8 cellular contexts compared by ENCODE assay signal in genomic region chr6:100257661-100258395, GRCh38.
A peak's percentile ranks its signal among the peaks of the same experiment; 100 is the strongest.
DNase-seq lines count a peak whose midpoint lies in the region; ATAC-seq, FAIRE-seq and TF ChIP-seq lines count a peak whose summit lies in the region.

No MANE protein-coding gene starts in this region.

- RAD21 ChIA-PET in GM12878 (lab: Charles Lee; ENCODE audit: unreplicated experiment) = interaction anchor here (0.7 to 2.8 kb wide), 5 partner anchors 20 to 134 kb away, joined by 3 to 15 read pairs (median 4); no protein-coding TSS in a partner anchor

- peak overlapping the region; percentile 68 for H3K4me2 ChIP-seq in A549
- H3K4me2 ChIP-seq in GM12878 (ENCODE audit: control insufficient read depth, insufficient read depth) = peak overlapping the region; percentile 19

- in situ Hi-C loops in GM12878 (cut with MboI) = no loop called here

- no TSS peak for BruUV-seq in GM12878 (replicated peaks; lab: Mats Ljungman, UMichigan)

- H4K20me1 ChIP-seq in GM12878 (ENCODE audit: control insufficient read depth, insufficient read depth) = no peaks in the 10 kb centered on the region

- no peaks in the 10 kb centered on the region for H3K27me3 ChIP-seq in GM12878 (replicated peaks in 1 of 2; ENCODE audit: control insufficient read depth in 2 of 2, insufficient read depth in 2 of 2, low read length in 1 of 2)
- H3K27me3 ChIP-seq in uterus = no peaks in the 10 kb centered on the region

- H3K27ac ChIP-seq in A549 (peak overlapping the region; percentile 30 to 69), GM12878 (ENCODE audit: control insufficient read depth, insufficient read depth) (no peak overlapping the region), uterus (no peak overlapping the region)

- DNase-seq in A549 (ENCODE audit: low read depth in 1 of 2, low spot score in 1 of 2) (peak; percentile 46 to 58), NCI-H1436 (lab: John Stamatoyannopoulos, UW) (peak; percentile 20), GM12878 (ENCODE audit: low read depth, low spot score) (peak; percentile 11), pons (ENCODE audit: low spot score) (peak; percentile 5), uterus (no peak)
- no peak for DNase-seq in activated CD4-positive, alpha-beta T cell treated with anti-CD3 and anti-CD28 coated beads for 1 hour

- peak; percentile 59 to 63 for TF ChIP-seq RAD21 in A549 (conservative IDR thresholded peaks at IDR 0.05 in 1 of 2, IDR thresholded peaks at IDR 0.05 in 1 of 2)
- no peak for TF ChIP-seq RAD21 in GM12878 (IDR thresholded peaks at IDR 0.05; ENCODE audit: insufficient read depth, low read depth, low read length)

- H3K79me2 ChIP-seq in GM12878 (ENCODE audit: control insufficient read depth, insufficient read depth, low read length) = no peaks in the 10 kb centered on the region

- 6% methylated on average over 5 of the region's 5 CpGs for WGBS in A549 (ENCODE audit: missing lambda C conversion rate)
- WGBS in GM12878 (ENCODE audit: insufficient coverage, insufficient replicate concordance, low lambda C conversion rate, missing lambda C conversion rate) = 24% methylated on average over 5 of the region's 5 CpGs

- H3K9ac ChIP-seq in GM12878 (ENCODE audit: control insufficient read depth, insufficient read depth, low read length) = no peak overlapping the region

- SMC1A ChIA-PET in GM12878 (lab: Charles Lee; ENCODE audit: uncharacterized antibody, unreplicated experiment) = interaction anchor here (0.7 to 2.7 kb wide), 11 partner anchors 8 to 407 kb away, joined by 3 to 11 read pairs (median 4); no protein-coding TSS in a partner anchor

- H3K36me3 ChIP-seq in GM12878 (ENCODE audit: control insufficient read depth in 2 of 2, insufficient read depth in 2 of 2, low read length in 1 of 2) (no peaks in the 10 kb centered on the region), uterus (no peaks in the 10 kb centered on the region)

- FAIRE-seq in A549 (lab: Jason Lieb, UNC) = peak; percentile 78
- FAIRE-seq in GM12878 (lab: Jason Lieb, UNC) = peak; percentile 59

- TF ChIP-seq EP300 in A549 (IDR thresholded peaks at IDR 0.05) = no peak
- no peak for TF ChIP-seq EP300 in GM12878 (IDR thresholded peaks at IDR 0.05; ENCODE audit: borderline replicate concordance in 1 of 2, control insufficient read depth in 1 of 2, low read depth in 2 of 2, low read length in 2 of 2)

- H2AFZ ChIP-seq in GM12878 (ENCODE audit: control insufficient read depth, low read depth, low read length) = peak overlapping the region; percentile 58

- CTCF ChIA-PET in A549 (lab: Yijun Ruan, JAX) = interaction anchor here (0.6 to 1.3 kb wide), 8 partner anchors 10 to 420 kb away, joined by 3 to 11 read pairs (median 3); no protein-coding TSS in a partner anchor
- CTCF ChIA-PET in GM12878 (lab: Yijun Ruan, JAX) = interaction anchor here (0.9 to 2.3 kb wide), 11 partner anchors 9 to 407 kb away, joined by 3 to 7 read pairs (median 4); no protein-coding TSS in a partner anchor

- TF ChIP-seq CTCF in A549 (IDR thresholded peaks at IDR 0.05) (peak; percentile 44), GM12878 (IDR thresholded peaks at IDR 0.05 in 2 of 3, conservative IDR thresholded peaks at IDR 0.05 in 1 of 3; ENCODE audit: control insufficient read depth in 2 of 3, extremely low read depth in 1 of 3, insufficient read depth in 1 of 3, low read depth in 3 of 3, low read length in 3 of 3) (peak in 1 of 3 experiments; percentile 22; a peak in 2 of 6 replicates), uterus (IDR thresholded peaks at IDR 0.05) (no peak)

- ATAC-seq in A549 = peak; percentile 92 to 93
- ATAC-seq in GM18517 (IDR thresholded peaks at IDR 0.05; ENCODE audit: unreplicated experiment) = peak; percentile 96
- ATAC-seq in HG02938 (IDR thresholded peaks at IDR 0.05; ENCODE audit: unreplicated experiment) = peak; percentile 98
- ATAC-seq in GM12878 = peak; percentile 85

- TF ChIP-seq POLR2A in A549 (IDR thresholded peaks at IDR 0.05; ENCODE audit: low read length) (no peak), GM12878 (IDR thresholded peaks at IDR 0.05; ENCODE audit: low read depth, low read length) (no peak), uterus (IDR thresholded peaks at IDR 0.05) (no peak)

- no peaks in the 10 kb centered on the region for H3K9me3 ChIP-seq in A549
- no peaks in the 10 kb centered on the region for H3K9me3 ChIP-seq in GM12878 (replicated peaks; ENCODE audit: control insufficient read depth, insufficient read depth, low read length)
- no peaks in the 10 kb centered on the region for H3K9me3 ChIP-seq in uterus

- intact Hi-C loops in GM12878 (cut with micrococcal nuclease; ENCODE audit: unreplicated experiment) = no loop called here
- intact Hi-C loops in uterus (cut with DNase I; ENCODE audit: low total_unique reads) = no loop called here

- H3K4me1 ChIP-seq in A549 (0 out of 3 replicates have a peak, but pooled peaks cover 3% of the 10 kb centered on the region), GM12878 (ENCODE audit: control insufficient read depth, insufficient read depth, low read length) (no peaks in the 10 kb centered on the region), uterus (no peaks in the 10 kb centered on the region)

- POLR2A ChIA-PET in A549 (lab: Yijun Ruan, JAX) (no interaction called here), GM12878 (lab: Charles Lee) (no interaction called here)

- H3K4me3 ChIP-seq in A549 (peak overlapping the region; percentile 10; the same call in 1 of the 3 replicates), GM12878 (no peak overlapping the region), uterus (no peak overlapping the region)

TF ChIP-seq in A549, 52 proteins besides CTCF, POLR2A, EP300 and RAD21:
- TF ChIP-seq JUNB (IDR thresholded peaks at IDR 0.05) (no peak), SMC3 (IDR thresholded peaks at IDR 0.05) (peak; percentile 59), HOXB5 (CRISPR knock-in tag; IDR thresholded peaks at IDR 0.05) (peak; percentile 67; the same call in 1 of the 2 replicates), HMGXB4 (CRISPR knock-in tag; IDR thresholded peaks at IDR 0.05; ENCODE audit: borderline replicate concordance) (no peak)

TF ChIP-seq in GM12878, 131 proteins besides CTCF, POLR2A, EP300 and RAD21:
- peak; percentile 67 for TF ChIP-seq PKNOX1 (IDR thresholded peaks at IDR 0.05)
- TF ChIP-seq RFX5 (IDR thresholded peaks at IDR 0.05; ENCODE audit: low read depth, low read length) = no peak
- TF ChIP-seq BMI1 (IDR thresholded peaks at IDR 0.05; ENCODE audit: borderline replicate concordance) = peak; percentile 84
- no peak for TF ChIP-seq SMARCA5 (IDR thresholded peaks at IDR 0.05)
- TF ChIP-seq SPI1 (IDR thresholded peaks at IDR 0.05; ENCODE audit: borderline replicate concordance, insufficient read depth, low read depth, low read length) = no peak
- no peak for TF ChIP-seq ATF7 (IDR thresholded peaks at IDR 0.05; ENCODE audit: low read depth)
- no peak for TF ChIP-seq NR2F1 (conservative IDR thresholded peaks at IDR 0.05)
- no peak for TF ChIP-seq POLR2AphosphoS5 (IDR thresholded peaks at IDR 0.05; ENCODE audit: low read length)

Comparison
In these comparisons a context has a peak if more than half of its experiments do, and no peak if none do; other contexts are left out.
1. DNase-seq: peak in A549 (2 of 2), NCI-H1436 (single experiment), GM12878 (single experiment) and pons (single experiment); none in activated CD4-positive, alpha-beta T cell treated with anti-CD3 and anti-CD28 coated beads for 1 hour (single experiment) and uterus (0 of 2).
2. H3K27ac ChIP-seq: peak in A549 (2 of 2); none in GM12878 (single experiment) and uterus (0 of 2).
3. Of the 24 proteins assayed by ChIP-seq in both GM12878 and A549: peak only in GM12878: none; only in A549: RAD21 and SMC3; in both: none; in neither: 21; mixed calls (peak in some experiments, not most) for 1.
4. Peak in every context shown above with its lines, with median percentiles within 50 percentile points of each other: ATAC-seq.